In the genomic region with DNA sequence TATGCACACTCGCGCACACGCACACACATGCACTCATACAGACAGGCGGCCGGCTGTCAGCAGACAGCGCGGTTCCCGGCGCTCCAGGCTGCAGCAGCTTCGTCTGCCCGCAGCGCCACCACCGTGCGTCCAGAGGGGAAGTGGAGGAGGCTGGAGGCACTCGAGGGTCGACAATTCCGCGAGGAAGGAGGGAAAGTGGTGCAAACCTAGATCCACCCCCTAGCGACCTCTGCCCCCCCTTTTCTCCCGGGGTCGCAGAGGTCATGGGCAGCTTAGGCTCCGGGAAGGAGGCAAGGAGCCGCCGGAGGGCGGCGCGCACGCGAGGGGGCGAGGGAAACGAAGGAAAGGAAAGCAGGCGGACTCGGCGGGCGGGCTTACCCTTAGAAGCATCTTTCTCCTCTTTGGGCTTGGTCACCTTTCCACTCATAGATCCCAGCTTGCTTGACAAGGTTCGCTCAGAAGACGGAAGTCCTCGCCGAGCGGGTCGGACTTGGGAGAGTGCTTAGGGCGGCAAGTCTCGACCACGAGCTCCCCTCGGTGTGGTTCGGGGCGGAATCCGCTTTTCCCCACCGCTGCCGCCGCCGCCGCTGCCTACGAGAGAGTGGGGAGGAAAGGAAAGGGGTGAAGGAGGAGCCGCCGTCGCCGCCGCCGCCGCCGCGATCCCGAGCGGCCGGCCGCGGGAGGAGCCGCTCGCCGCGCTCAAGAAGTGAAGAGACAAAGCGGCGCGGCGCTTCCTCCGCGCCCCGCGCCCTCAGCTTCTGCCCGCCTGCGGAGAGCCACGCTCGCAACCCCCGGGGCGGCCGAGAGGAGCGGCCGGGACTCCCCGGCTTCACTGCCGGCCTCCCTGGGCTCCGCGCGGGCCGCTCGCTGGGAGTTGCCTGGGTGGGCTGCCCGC, we compare ENCODE assay signal across 8 cellular contexts.
DNase-seq lines count a peak whose midpoint lies in the region; ATAC-seq lines count a peak whose summit lies in the region.

No MANE protein-coding gene starts in this region.

- no peak overlapping the region for H3K27ac ChIP-seq in iPS-20b (ENCODE audit: low read length)

- no peak overlapping the region; the same call in 1 of the 2 replicates for H3K9ac ChIP-seq in iPS-20b (ENCODE audit: low read depth, low read length)

- intact Hi-C loops in activated T-helper 1 cell treated with anti-CD3 and anti-CD28 coated beads, Interleukin-12 subunit alpha, Interleukin-12 subunit beta, Interleukin-2, Interleukin-4 antibody, amounts not matched to agents 30 ng/mL and 10 ng/mL and 1 ng/mL, durations not matched to agents 14 hours and 24 hours and 36 hours (cut with micrococcal nuclease), result no loop called here

- no peaks in the 10 kb centered on the region for H3K36me3 Mint-ChIP-seq in activated T-helper 1 cell treated with anti-CD3 and anti-CD28 coated beads, Interleukin-12 subunit alpha, Interleukin-12 subunit beta, Interleukin-2, Interleukin-4 antibody, amounts not matched to agents 30 ng/mL and 10 ng/mL and 1 ng/mL, durations not matched to agents 14 hours and 24 hours and 36 hours (ENCODE audit: low read depth)
- H3K36me3 Mint-ChIP-seq in stimulated activated effector memory CD8-positive, alpha-beta T cell treated with anti-CD3 and anti-CD28 coated beads, Interleukin-12 subunit alpha, Interleukin-12 subunit beta, amount 100 ng/mL, for 72 hours, result no peaks in the 10 kb centered on the region

- peaks cover 27% of the 10 kb centered on the region for H3K27me3 Mint-ChIP-seq in activated T-helper 1 cell treated with anti-CD3 and anti-CD28 coated beads, Interleukin-12 subunit alpha, Interleukin-12 subunit beta, Interleukin-2, Interleukin-4 antibody, amounts not matched to agents 30 ng/mL and 10 ng/mL and 1 ng/mL, durations not matched to agents 14 hours and 24 hours and 36 hours (ENCODE audit: insufficient read depth)

- no peaks in the 10 kb centered on the region for H3K9me3 Mint-ChIP-seq in activated T-helper 1 cell treated with anti-CD3 and anti-CD28 coated beads, Interleukin-12 subunit alpha, Interleukin-12 subunit beta, Interleukin-2, Interleukin-4 antibody, amounts not matched to agents 30 ng/mL and 10 ng/mL and 1 ng/mL, durations not matched to agents 14 hours and 24 hours and 36 hours
- H3K9me3 Mint-ChIP-seq in stimulated activated effector memory CD8-positive, alpha-beta T cell treated with anti-CD3 and anti-CD28 coated beads, Interleukin-12 subunit alpha, Interleukin-12 subunit beta, amount 100 ng/mL, for 72 hours, result no peaks in the 10 kb centered on the region

- H3K9me3 ChIP-seq in iPS-20b (ENCODE audit: insufficient read depth, low read depth, low read length), result no peaks in the 10 kb centered on the region

- peak overlapping the region; percentile 33 for H3K4me3 Mint-ChIP-seq in activated T-helper 1 cell treated with anti-CD3 and anti-CD28 coated beads, Interleukin-12 subunit alpha, Interleukin-12 subunit beta, Interleukin-2, Interleukin-4 antibody, amounts not matched to agents 30 ng/mL and 10 ng/mL and 1 ng/mL, durations not matched to agents 14 hours and 24 hours and 36 hours
- H3K4me3 Mint-ChIP-seq in stimulated activated effector memory CD8-positive, alpha-beta T cell treated with anti-CD3 and anti-CD28 coated beads, Interleukin-12 subunit alpha, Interleukin-12 subunit beta, amount 100 ng/mL, for 72 hours, result peak overlapping the region; percentile 52

- H3K27ac Mint-ChIP-seq in activated T-helper 1 cell treated with anti-CD3 and anti-CD28 coated beads, Interleukin-12 subunit alpha, Interleukin-12 subunit beta, Interleukin-2, Interleukin-4 antibody, amounts not matched to agents 30 ng/mL and 10 ng/mL and 1 ng/mL, durations not matched to agents 14 hours and 24 hours and 36 hours, result no peak overlapping the region
- H3K27ac Mint-ChIP-seq in stimulated activated effector memory CD8-positive, alpha-beta T cell treated with anti-CD3 and anti-CD28 coated beads, Interleukin-12 subunit alpha, Interleukin-12 subunit beta, amount 100 ng/mL, for 72 hours, result no peak overlapping the region

- DNase-seq in NCI-H1436 (lab: John Stamatoyannopoulos, UW), result peak; percentile 0
- DNase-seq in NCI-H1436 treated with DMSO at 0.1 percent for 48 hours (lab: John Stamatoyannopoulos, UW), result no peak
- DNase-seq in activated T-helper 1 cell treated with anti-CD3 and anti-CD28 coated beads, Interleukin-12 subunit alpha, Interleukin-12 subunit beta, Interleukin-2, Interleukin-4 antibody, amounts not matched to agents 30 ng/mL and 10 ng/mL and 1 ng/mL, durations not matched to agents 14 hours and 24 hours and 36 hours (ENCODE audit: low spot score), result no peak
- DNase-seq in stimulated activated effector memory CD8-positive, alpha-beta T cell treated with anti-CD3 and anti-CD28 coated beads, Interleukin-12 subunit alpha, Interleukin-12 subunit beta, amount 100 ng/mL, for 72 hours (ENCODE audit: low spot score in 2 of 2), result no peak
- no peak for DNase-seq in mesenteric fat pad (ENCODE audit: low spot score)
- DNase-seq in stimulated activated CD4-positive, alpha-beta T cell treated with anti-CD3 and anti-CD28 coated beads, Interleukin-1b, Interleukin-23, amount 100 ng/mL, for 48 hours, result no peak
- no peak for DNase-seq in NK-92 treated with Interleukin-12 subunit alpha and Interleukin-12 subunit beta, amount 100 ng/mL, for 24 hours (lab: John Stamatoyannopoulos, UW)

- H3K4me3 ChIP-seq in iPS-20b (ENCODE audit: low read length), result peak overlapping the region; percentile 64

- H3K36me3 ChIP-seq in iPS-20b (ENCODE audit: insufficient read depth, low read depth, low read length), result no peaks in the 10 kb centered on the region

- H3K4me1 Mint-ChIP-seq in activated T-helper 1 cell treated with anti-CD3 and anti-CD28 coated beads, Interleukin-12 subunit alpha, Interleukin-12 subunit beta, Interleukin-2, Interleukin-4 antibody, amounts not matched to agents 30 ng/mL and 10 ng/mL and 1 ng/mL, durations not matched to agents 14 hours and 24 hours and 36 hours (ENCODE audit: low read depth), result no peaks in the 10 kb centered on the region
- H3K4me1 Mint-ChIP-seq in stimulated activated effector memory CD8-positive, alpha-beta T cell treated with anti-CD3 and anti-CD28 coated beads, Interleukin-12 subunit alpha, Interleukin-12 subunit beta, amount 100 ng/mL, for 72 hours, result no peaks in the 10 kb centered on the region

- ATAC-seq in stimulated activated effector memory CD8-positive, alpha-beta T cell treated with anti-CD3 and anti-CD28 coated beads, Interleukin-12 subunit alpha, Interleukin-12 subunit beta, amount 100 ng/mL, for 72 hours, result no peak

- peaks cover 100% of the 10 kb centered on the region for H3K27me3 ChIP-seq in iPS-20b (ENCODE audit: insufficient read depth, low read length)

- H3K4me1 ChIP-seq in iPS-20b (ENCODE audit: insufficient read depth, low read length), result peaks cover 2% of the 10 kb centered on the region; the same call in 1 of the 2 replicates
